Comparison of ENCODE assay signal across 8 cellular contexts in genomic region chr6:390914-391558, GRCh38. TPM values are rescaled to one million over a fixed set of nuclear protein-coding genes. Genes with fewer than 3 reads are reported as not detected.
DNase-seq lines count a peak whose midpoint lies in the region; ATAC-seq and TF ChIP-seq lines count a peak whose summit lies in the region.

No MANE protein-coding gene starts in this region.

- no peak for TF ChIP-seq CTCF in mammary epithelial cell (conservative IDR thresholded peaks at IDR 0.05 in 1 of 2, IDR thresholded peaks at IDR 0.05 in 1 of 2; ENCODE audit: extremely low read depth in 1 of 2, insufficient read depth in 1 of 2, low read depth in 1 of 2, low read length in 2 of 2)
- no peak for TF ChIP-seq CTCF in nephron (IDR thresholded peaks at IDR 0.05; ENCODE audit: unreplicated experiment in 3 of 3)

- peak overlapping the region; percentile 82 to 98 (median 94) for H3K4me3 Mint-ChIP-seq in CD4-positive, CD25-positive, alpha-beta regulatory T cell
- H3K4me3 Mint-ChIP-seq in nephron = peak overlapping the region; percentile 72 to 87 (median 80)

- peaks cover 17 to 47% (median 35%) of the 10 kb centered on the region in 4 donors for H3K4me1 Mint-ChIP-seq in CD4-positive, CD25-positive, alpha-beta regulatory T cell
- H3K4me1 Mint-ChIP-seq in nephron = peaks cover 13% of the 10 kb centered on the region

- no peaks in the 10 kb centered on the region for H3K9me3 Mint-ChIP-seq in CD4-positive, CD25-positive, alpha-beta regulatory T cell
- H3K9me3 Mint-ChIP-seq in nephron = peaks cover 3% of the 10 kb centered on the region

- peak overlapping the region; percentile 88 for H3K4me3 ChIP-seq in CD4-positive, CD25-positive, alpha-beta regulatory T cell (ENCODE audit: low read depth, low read length)
- H3K4me3 ChIP-seq in HUES64 (ENCODE audit: low read length) (peak overlapping the region; percentile 60), mammary epithelial cell (replicated peaks in 1 of 3; ENCODE audit: insufficient read depth in 1 of 3, low read depth in 2 of 3, low read length in 3 of 3) (no peak overlapping the region), HAP-1 (no peak overlapping the region)

- dilution Hi-C loops in mammary epithelial cell (cut with HindIII; ENCODE audit: low sequenced_read_pairs) = loop anchor here (5.0 kb wide), 1 partner anchor 56 kb away; no protein-coding TSS in a partner anchor

- peaks cover 4% of the 10 kb centered on the region for H3K27me3 Mint-ChIP-seq in CD4-positive, CD25-positive, alpha-beta regulatory T cell
- H3K27me3 Mint-ChIP-seq in nephron (ENCODE audit: low read depth) = peaks cover 100% of the 10 kb centered on the region

- H3K36me3 Mint-ChIP-seq in CD4-positive, CD25-positive, alpha-beta regulatory T cell = peaks cover 13% of the 10 kb centered on the region
- no peaks in the 10 kb centered on the region for H3K36me3 Mint-ChIP-seq in nephron (ENCODE audit: low read depth)

- H3K27ac ChIP-seq in CD4-positive, CD25-positive, alpha-beta regulatory T cell (ENCODE audit: insufficient read depth, low read length, poor library complexity, severe bottlenecking) = peak overlapping the region; percentile 63
- no peak overlapping the region for H3K27ac ChIP-seq in HUES64 (ENCODE audit: low read depth, low read length)
- H3K27ac ChIP-seq in mammary epithelial cell (ENCODE audit: insufficient read depth, low read depth, low read length) = no peak overlapping the region

- in situ Hi-C loops in mammary epithelial cell (cut with MboI; ENCODE audit: low sequenced_read_pairs in 2 of 2) (no loop called here), HAP-1 (cut with MboI; ENCODE audit: low sequenced_read_pairs) (no loop called here)

- no TSS peak for BruUV-seq in mammary epithelial cell (replicated peaks; lab: Mats Ljungman, UMichigan)

- peak; percentile 38 to 42 for ATAC-seq in CD4-positive, CD25-positive, alpha-beta regulatory T cell (ENCODE audit: low read depth in 2 of 2)
- ATAC-seq in GM19463 (IDR thresholded peaks at IDR 0.05; ENCODE audit: unreplicated experiment) = peak; percentile 15

- peaks cover 44% of the 10 kb centered on the region for H3K4me1 ChIP-seq in CD4-positive, CD25-positive, alpha-beta regulatory T cell (ENCODE audit: control insufficient read depth, insufficient read depth, low read length, poor library complexity, severe bottlenecking)
- H3K4me1 ChIP-seq in HUES64 (ENCODE audit: insufficient read depth, low read length) (peaks cover 9% of the 10 kb centered on the region; the same call in 1 of the 2 replicates), mammary epithelial cell (ENCODE audit: insufficient read depth, low read length) (peaks cover 16% of the 10 kb centered on the region), HAP-1 (no peaks in the 10 kb centered on the region)

- CTCF ChIA-PET in mammary epithelial cell (lab: Charles Lee; ENCODE audit: low non-redundant PET) = no interaction called here

- H3K36me3 ChIP-seq in CD4-positive, CD25-positive, alpha-beta regulatory T cell (ENCODE audit: control insufficient read depth, insufficient read depth, low read length) = peaks cover 14% of the 10 kb centered on the region
- H3K36me3 ChIP-seq in HUES64 (ENCODE audit: insufficient read depth, low read length) (no peaks in the 10 kb centered on the region), mammary epithelial cell (ENCODE audit: insufficient read depth, low read length) (no peaks in the 10 kb centered on the region), HAP-1 (replicated peaks) (no peaks in the 10 kb centered on the region)

- intact Hi-C loops in mammary epithelial cell (cut with micrococcal nuclease) = no loop called here

- peak overlapping the region; percentile 15 for H3K4me2 ChIP-seq in mammary epithelial cell (ENCODE audit: insufficient read depth, low read depth, low read length)

- H3K9ac ChIP-seq in HUES64 (ENCODE audit: low read depth, low read length) = no peak overlapping the region
- H3K9ac ChIP-seq in mammary epithelial cell (ENCODE audit: insufficient read depth, low read length) = no peak overlapping the region

- H2AFZ ChIP-seq in mammary epithelial cell (ENCODE audit: low read depth, low read length) = no peak overlapping the region

- H3K79me2 ChIP-seq in mammary epithelial cell (ENCODE audit: insufficient read depth, low read length) = no peaks in the 10 kb centered on the region

- peaks cover 9% of the 10 kb centered on the region for H4K20me1 ChIP-seq in mammary epithelial cell (ENCODE audit: insufficient read depth, low read length)

- H3K27me3 ChIP-seq in CD4-positive, CD25-positive, alpha-beta regulatory T cell (ENCODE audit: control insufficient read depth, insufficient read depth, low read length) = no peaks in the 10 kb centered on the region
- H3K27me3 ChIP-seq in HUES64 (ENCODE audit: insufficient read depth, low read length) (peaks cover 86% of the 10 kb centered on the region), mammary epithelial cell (ENCODE audit: insufficient read depth, low read length) (peaks cover 48% of the 10 kb centered on the region), HAP-1 (ENCODE audit: low read depth) (peaks cover 58% of the 10 kb centered on the region)

- DNase-seq in CD4-positive, CD25-positive, alpha-beta regulatory T cell = peak in 2 of 3 donors; percentile 41 to 80
- DNase-seq in mammary epithelial cell = no peak
- no peak for DNase-seq in NCI-H146 treated with DMSO at 0.1 percent for 48 hours (lab: John Stamatoyannopoulos, UW; ENCODE audit: unreplicated experiment)
- no peak for DNase-seq in NCI-H128 (lab: John Stamatoyannopoulos, UW; ENCODE audit: unreplicated experiment)
- no peak for DNase-seq in HAP-1 (ENCODE audit: low spot score in 2 of 2)

- no peaks in the 10 kb centered on the region for H3K9me3 ChIP-seq in CD4-positive, CD25-positive, alpha-beta regulatory T cell (ENCODE audit: control insufficient read depth in 2 of 2, low read length in 2 of 2)
- H3K9me3 ChIP-seq in HUES64 (ENCODE audit: insufficient read depth, low read depth, low read length) (no peaks in the 10 kb centered on the region), mammary epithelial cell (replicated peaks; ENCODE audit: insufficient read depth, low read length) (no peaks in the 10 kb centered on the region), HAP-1 (no peaks in the 10 kb centered on the region)

- peak overlapping the region; percentile 84 to 92 (median 89) for H3K27ac Mint-ChIP-seq in CD4-positive, CD25-positive, alpha-beta regulatory T cell
- no peak overlapping the region for H3K27ac Mint-ChIP-seq in nephron

- 1% methylated on average over 44 of the region's 44 CpGs for WGBS in HUES64
- WGBS in mammary epithelial cell (ENCODE audit: low coverage, missing lambda C conversion rate) = 12% methylated on average over 6 of the region's 44 CpGs

RNA-seq across cellular contexts. Expression of gene IRF4, which starts 0.5 kb away (rescaled TPM):
- total RNA-seq in CD4-positive, CD25-positive, alpha-beta regulatory T cell = 71.3 TPM
- polyA plus RNA-seq in CD4-positive, CD25-positive, alpha-beta regulatory T cell = 10 to 100 TPM in 3 of 4 donors, 1 to 10 TPM in 1; 9.0 to 14.3 (median 11.2) TPM
- 1.1 TPM for polyA plus RNA-seq in HUES64 (2013, experiment 1 of 2)
- polyA plus RNA-seq in HUES64 (2013, experiment 2 of 2) = 0.51 TPM
- not detected for total RNA-seq in mammary epithelial cell
- polyA plus RNA-seq in mammary epithelial cell = 0.01 TPM
- polyA minus RNA-seq in mammary epithelial cell = not detected

Comparison
In these comparisons a context has a peak if more than half of its experiments do, and no peak if none do; other contexts are left out.
1. DNase-seq: peak in CD4-positive, CD25-positive, alpha-beta regulatory T cell (2 of 3); none in mammary epithelial cell (single experiment), NCI-H146 treated with DMSO at 0.1 percent for 48 hours (single experiment), NCI-H128 (single experiment) and HAP-1 (0 of 2).
2. H3K4me3 ChIP-seq: peak in CD4-positive, CD25-positive, alpha-beta regulatory T cell (single experiment) and HUES64 (single experiment); none in mammary epithelial cell (0 of 3) and HAP-1 (single experiment).
3. H3K27ac Mint-ChIP-seq: peak in CD4-positive, CD25-positive, alpha-beta regulatory T cell (3 of 3); none in nephron (0 of 3).
4. RNA of gene IRF4, which starts 0.5 kb away (total RNA-seq): 71.3 TPM in CD4-positive, CD25-positive, alpha-beta regulatory T cell (single experiment); not detected in mammary epithelial cell; every median in the first group is over 10 times any median in the second.